In genomic region chr5:174599992-174600391, GRCh38 we compare ENCODE assay signal across 18 cellular contexts.
DNase-seq lines count a peak whose midpoint lies in the region; ATAC-seq, FAIRE-seq and TF ChIP-seq lines count a peak whose summit lies in the region.
"Had no signal": no experiment of that assay in that cellular context is flagged by ENCODE, and none has a peak within 500 bp of the region (broad histone marks: within the 10 kb centered on the region; RNA-seq: fewer than 3 reads in every experiment).

No MANE protein-coding gene starts in this region.

- CTCF ChIA-PET in A549 (lab: Yijun Ruan, JAX) = no interaction called here
- CTCF ChIA-PET in H1 (lab: Charles Lee; ENCODE audit: partially characterized antibody) = interaction anchor here (0.7 to 2.5 kb wide), 5 partner anchors 11 to 181 kb away, joined by 3 to 9 read pairs (median 5); no protein-coding TSS in a partner anchor

- H4K20me1 ChIP-seq in H1 (replicated peaks in 1 of 2; ENCODE audit: control insufficient read depth in 1 of 2, insufficient read depth in 2 of 2, low read length in 2 of 2) = no peaks in the 10 kb centered on the region

- H3K4me1 ChIP-seq in A549 = peaks cover 21% of the 10 kb centered on the region
- peaks cover 3 to 6% (median 4%) of the 10 kb centered on the region in 4 experiments; a peak in 6 of 7 replicates for H3K4me1 ChIP-seq in H1 (replicated peaks in 1 of 4; ENCODE audit: control insufficient read depth in 3 of 4, insufficient read depth in 4 of 4, low read length in 3 of 4)

- peak overlapping the region; percentile 89 for H3K18ac ChIP-seq in H1 (ENCODE audit: extremely low read depth, low read length)

- H3K56ac ChIP-seq in H1 (replicated peaks; ENCODE audit: insufficient read length, low read depth, low read length) = no peak overlapping the region

- no peak for TF ChIP-seq RAD21 in A549 (conservative IDR thresholded peaks at IDR 0.05 in 1 of 2, IDR thresholded peaks at IDR 0.05 in 1 of 2)
- TF ChIP-seq RAD21 in H1 (IDR thresholded peaks at IDR 0.05 in 1 of 2, conservative IDR thresholded peaks at IDR 0.05 in 1 of 2; ENCODE audit: low read depth in 2 of 2, low read length in 2 of 2) = peak; percentile 10 to 40; a peak in 3 of 4 replicates

- H3K4me3 Mint-ChIP-seq in natural killer cell treated with Interleukin-12 subunit alpha and Interleukin-12 subunit beta and Interleukin-15 and Interleukin-18, amount 100 ng/mL, for 72 hours = no peak overlapping the region
- no peak overlapping the region for H3K4me3 Mint-ChIP-seq in endothelial cell (ENCODE audit: unreplicated experiment)
- H3K4me3 Mint-ChIP-seq: CD8-positive, alpha-beta T cell; stimulated activated naive CD8-positive, alpha-beta T cell treated with anti-CD3 and anti-CD28 coated beads, Interleukin-15, amount 100 ng/mL, for 72 hours; T-cell had no signal

- H4K5ac ChIP-seq in H1 (ENCODE audit: insufficient read length, low read depth, low read length) = no peak overlapping the region

- H3K9me3 ChIP-seq in A549 (0 out of 3 replicates have a peak, but pooled peaks cover 2% of the 10 kb centered on the region), H1 (ENCODE audit: insufficient read depth in 2 of 2, low read depth in 1 of 2, low read length in 1 of 2) (peaks cover 0 to 3% of the 10 kb centered on the region in 2 experiments; a peak in 1 of 4 replicates)

- peaks cover 9 to 13% of the 10 kb centered on the region in 2 donors for H3K27me3 Mint-ChIP-seq in natural killer cell treated with Interleukin-12 subunit alpha and Interleukin-12 subunit beta and Interleukin-15 and Interleukin-18, amount 100 ng/mL, for 72 hours
- H3K27me3 Mint-ChIP-seq in endothelial cell (ENCODE audit: unreplicated experiment) = no peaks in the 10 kb centered on the region

- peak overlapping the region; percentile 27 for H3K4me2 ChIP-seq in A549
- H3K4me2 ChIP-seq in H1 (ENCODE audit: insufficient read depth in 1 of 2, low read depth in 2 of 2, low read length in 2 of 2) = peak overlapping the region in 1 of 2 experiments; percentile 40; a peak in 3 of 4 replicates

- H3K79me2 ChIP-seq in H1 (ENCODE audit: control insufficient read depth in 1 of 2, insufficient read depth in 2 of 2, low read length in 2 of 2) = no peaks in the 10 kb centered on the region

- H2BK12ac ChIP-seq in H1 (ENCODE audit: low read depth, low read length) = peak overlapping the region; percentile 92; the same call in 1 of the 2 replicates

- no peak overlapping the region for H3K23ac ChIP-seq in H1 (ENCODE audit: insufficient read length)

- ATAC-seq in A549 (peak; percentile 43 to 75; a peak in 5 of 6 replicates), GM19452 (IDR thresholded peaks at IDR 0.05; ENCODE audit: unreplicated experiment) (no peak)
- ATAC-seq in natural killer cell treated with Interleukin-12 subunit alpha and Interleukin-12 subunit beta and Interleukin-15 and Interleukin-18, amount 100 ng/mL, for 72 hours = peak; percentile 24 to 36
- ATAC-seq: CD8-positive, alpha-beta T cell; GM12878; stimulated activated naive CD8-positive, alpha-beta T cell treated with anti-CD3 and anti-CD28 coated beads, Interleukin-15, amount 100 ng/mL, for 72 hours; T-cell had no signal

- no peaks in the 10 kb centered on the region for H3K79me1 ChIP-seq in H1 (ENCODE audit: low read depth, low read length)

- H3K4ac ChIP-seq in H1 (replicated peaks; ENCODE audit: insufficient read length, low read depth, low read length) = peak overlapping the region; percentile 46

- H3K4me1 Mint-ChIP-seq in natural killer cell treated with Interleukin-12 subunit alpha and Interleukin-12 subunit beta and Interleukin-15 and Interleukin-18, amount 100 ng/mL, for 72 hours (ENCODE audit: low read depth in 2 of 2) = no peaks in the 10 kb centered on the region
- H3K4me1 Mint-ChIP-seq in endothelial cell (ENCODE audit: unreplicated experiment) = peaks cover 3% of the 10 kb centered on the region
- H3K4me1 Mint-ChIP-seq: stimulated activated naive CD8-positive, alpha-beta T cell treated with anti-CD3 and anti-CD28 coated beads, Interleukin-15, amount 100 ng/mL, for 72 hours had no signal

- H3K27ac Mint-ChIP-seq in natural killer cell treated with Interleukin-12 subunit alpha and Interleukin-12 subunit beta and Interleukin-15 and Interleukin-18, amount 100 ng/mL, for 72 hours = no peak overlapping the region
- no peak overlapping the region for H3K27ac Mint-ChIP-seq in endothelial cell (ENCODE audit: unreplicated experiment)
- H3K27ac Mint-ChIP-seq: activated T-helper 2 cell treated with anti-CD3 and anti-CD28 coated beads, Interferon-gamma antibody, Interleukin-2, Interleukin-4, amounts not matched to agents 10 μg/mL and 5 μg/mL and 100 μg/mL, durations not matched to agents 14 hours and 24 hours and 36 hours; CD8-positive, alpha-beta T cell; T-cell had no signal

- no peaks in the 10 kb centered on the region for H3K36me3 Mint-ChIP-seq in natural killer cell treated with Interleukin-12 subunit alpha and Interleukin-12 subunit beta and Interleukin-15 and Interleukin-18, amount 100 ng/mL, for 72 hours
- H3K36me3 Mint-ChIP-seq in endothelial cell (ENCODE audit: low read depth, unreplicated experiment) = no peaks in the 10 kb centered on the region
- H3K36me3 Mint-ChIP-seq: CD8-positive, alpha-beta T cell; T-cell had no signal

- no peak overlapping the region for H2AK5ac ChIP-seq in H1 (ENCODE audit: low read depth, low read length)

- H2BK5ac ChIP-seq in H1 (ENCODE audit: low read depth, low read length) = no peak overlapping the region; the same call in 1 of the 2 replicates

- no peak for FAIRE-seq in A549 (lab: Jason Lieb, UNC)
- no peak for FAIRE-seq in H1 (lab: Jason Lieb, UNC)
- FAIRE-seq: G401.6, GM12878 had no signal

- H3K9ac ChIP-seq in H1 (replicated peaks in 1 of 4; ENCODE audit: extremely low read depth in 1 of 4, low read depth in 3 of 4, low read length in 3 of 4) = no peak overlapping the region

- POLR2A ChIA-PET in A549 (lab: Yijun Ruan, JAX) (no interaction called here), H1 (lab: Charles Lee; ENCODE audit: partially characterized antibody) (interaction anchor here (1.3 kb wide), 1 partner anchor 16 kb away, joined by 4 read pairs; no protein-coding TSS in a partner anchor)

- H3K14ac ChIP-seq in H1 (ENCODE audit: insufficient read length) = no peak overlapping the region

- H3K4me3 ChIP-seq in A549 (no peak overlapping the region), H1 (ENCODE audit: extremely low read depth in 1 of 4, insufficient read depth in 2 of 4, low read depth in 3 of 4, low read length in 4 of 4) (peak overlapping the region in 1 of 4 experiments; percentile 3; a peak in 1 of 8 replicates)
- H3K4me3 ChIP-seq: GM12878 had no signal

- in situ Hi-C loops in KBM-7 (cut with MboI; ENCODE audit: low pct_unique_long_range_greater_than_20kb, low sequenced_read_pairs) = no loop called here

- TF ChIP-seq POLR2A in A549 (IDR thresholded peaks at IDR 0.05; ENCODE audit: low read length) (no peak), H1 (IDR thresholded peaks at IDR 0.05; ENCODE audit: control extremely low read depth in 1 of 2, low read depth in 2 of 2, low read length in 2 of 2) (no peak)

- H2BK120ac ChIP-seq in H1 (replicated peaks; ENCODE audit: low read depth, low read length) = no peak overlapping the region

- H3K23me2 ChIP-seq in H1 (ENCODE audit: low read depth, low read length) = no peaks in the 10 kb centered on the region

- no peak for TF ChIP-seq CTCF in A549 (IDR thresholded peaks at IDR 0.05)
- TF ChIP-seq CTCF in H1 (IDR thresholded peaks at IDR 0.05; ENCODE audit: control extremely low read depth in 1 of 3, insufficient read depth in 1 of 3, low read depth in 1 of 3, low read length in 3 of 3) = peak; percentile 6 to 9 (median 7); a peak in 2 of 4 replicates
- no peak for TF ChIP-seq CTCF in endothelial cell (IDR thresholded peaks at IDR 0.05; ENCODE audit: unreplicated experiment)

- no peak overlapping the region for H4K8ac ChIP-seq in H1 (ENCODE audit: extremely low read depth, insufficient read depth, low read length)

- 38% methylated on average over 6 of the region's 6 CpGs for WGBS in A549 (ENCODE audit: missing lambda C conversion rate)
- WGBS in H1 (ENCODE audit: extremely low coverage in 1 of 2, insufficient coverage in 1 of 2, insufficient read length in 1 of 2, insufficient replicate concordance in 2 of 2, low coverage in 1 of 2, low lambda C conversion rate in 2 of 2, missing lambda C conversion rate in 1 of 2), 2 experiments = 39% methylated on average over 6 of the region's 6 CpGs; no CpG with 5 or more reads in 1 of the 2 experiments

- H3K36me3 ChIP-seq in H1 (ENCODE audit: control insufficient read depth in 2 of 4, insufficient read depth in 4 of 4, low read length in 3 of 4) = no peaks in the 10 kb centered on the region

- H2AFZ ChIP-seq in H1 (ENCODE audit: low read length) = peak overlapping the region; percentile 97

- peak overlapping the region; percentile 48; the same call in 1 of the 2 replicates for H2BK15ac ChIP-seq in H1 (ENCODE audit: low read length)

- H3K27ac ChIP-seq in A549 (peak overlapping the region in 1 of 2 experiments; percentile 58; a peak in 3 of 6 replicates), H1 (ENCODE audit: low read depth, low read length) (no peak overlapping the region)

- DNase-seq in A549 (ENCODE audit: low read depth in 1 of 2, low spot score in 1 of 2) (no peak), KBM-7 (peak; percentile 4), H1 (ENCODE audit: low read depth in 1 of 2, low spot score in 2 of 2) (peak; percentile 29 to 55), NCI-H2081 treated with DMSO at 0.1 percent for 48 hours (lab: John Stamatoyannopoulos, UW) (no peak), NCI-H1436 (lab: John Stamatoyannopoulos, UW) (no peak), endothelial cell (ENCODE audit: low spot score) (no peak)
- DNase-seq in natural killer cell treated with Interleukin-12 subunit alpha and Interleukin-12 subunit beta and Interleukin-15 and Interleukin-18, amount 100 ng/mL, for 72 hours (ENCODE audit: low spot score) = no peak
- DNase-seq: CD8-positive, alpha-beta T cell; effector CD4-positive, alpha-beta T cell; hypothalamus; NCI-H2081; NCI-H774; stimulated activated naive CD8-positive, alpha-beta T cell treated with anti-CD3 and anti-CD28 coated beads, Interleukin-15, amount 100 ng/mL, for 72 hours; T-cell had no signal

- H4K91ac ChIP-seq in H1 (replicated peaks; ENCODE audit: insufficient read length, low read length) = peak overlapping the region; percentile 70

- no peaks in the 10 kb centered on the region for H3K9me3 Mint-ChIP-seq in natural killer cell treated with Interleukin-12 subunit alpha and Interleukin-12 subunit beta and Interleukin-15 and Interleukin-18, amount 100 ng/mL, for 72 hours
- H3K9me3 Mint-ChIP-seq in endothelial cell (ENCODE audit: unreplicated experiment) = no peaks in the 10 kb centered on the region
- H3K9me3 Mint-ChIP-seq: activated T-helper 2 cell treated with anti-CD3 and anti-CD28 coated beads, Interferon-gamma antibody, Interleukin-2, Interleukin-4, amounts not matched to agents 10 μg/mL and 5 μg/mL and 100 μg/mL, durations not matched to agents 14 hours and 24 hours and 36 hours; stimulated activated naive CD8-positive, alpha-beta T cell treated with anti-CD3 and anti-CD28 coated beads, Interleukin-15, amount 100 ng/mL, for 72 hours had no signal

- H2BK20ac ChIP-seq in H1 (ENCODE audit: low read length) = peak overlapping the region; percentile 80; the same call in 1 of the 2 replicates

- H3K27me3 ChIP-seq in H1 (replicated peaks in 1 of 4; ENCODE audit: control insufficient read depth in 3 of 4, extremely low read depth in 1 of 4, insufficient read depth in 3 of 4, low read length in 3 of 4) = no peaks in the 10 kb centered on the region; a peak in 1 of 7 replicates

- TF ChIP-seq EP300 in A549 (IDR thresholded peaks at IDR 0.05) (no peak), H1 (IDR thresholded peaks at IDR 0.05; ENCODE audit: borderline replicate concordance in 1 of 2, low read depth in 2 of 2, low read length in 2 of 2) (no peak)

Comparison
In these comparisons a context has a peak if more than half of its experiments do, and no peak if none do; other contexts are left out.
1. DNase-seq: peak in KBM-7 (single experiment) and H1 (2 of 2); none in A549 (0 of 2), natural killer cell treated with Interleukin-12 subunit alpha and Interleukin-12 subunit beta and Interleukin-15 and Interleukin-18, amount 100 ng/mL, for 72 hours (single experiment), NCI-H2081 treated with DMSO at 0.1 percent for 48 hours (single experiment), NCI-H1436 (single experiment) and endothelial cell (single experiment).
2. CTCF ChIP-seq: peak in H1 (3 of 3); none in A549 (single experiment) and endothelial cell (single experiment).
3. Of the 18 proteins assayed by ChIP-seq in both H1 and A549: peak only in H1: CTCF, MAX, RAD21 and USF2; only in A549: none; in both: none; in neither: 14.